Comparison of ENCODE assay signal across 17 cellular contexts in the genomic region with DNA sequence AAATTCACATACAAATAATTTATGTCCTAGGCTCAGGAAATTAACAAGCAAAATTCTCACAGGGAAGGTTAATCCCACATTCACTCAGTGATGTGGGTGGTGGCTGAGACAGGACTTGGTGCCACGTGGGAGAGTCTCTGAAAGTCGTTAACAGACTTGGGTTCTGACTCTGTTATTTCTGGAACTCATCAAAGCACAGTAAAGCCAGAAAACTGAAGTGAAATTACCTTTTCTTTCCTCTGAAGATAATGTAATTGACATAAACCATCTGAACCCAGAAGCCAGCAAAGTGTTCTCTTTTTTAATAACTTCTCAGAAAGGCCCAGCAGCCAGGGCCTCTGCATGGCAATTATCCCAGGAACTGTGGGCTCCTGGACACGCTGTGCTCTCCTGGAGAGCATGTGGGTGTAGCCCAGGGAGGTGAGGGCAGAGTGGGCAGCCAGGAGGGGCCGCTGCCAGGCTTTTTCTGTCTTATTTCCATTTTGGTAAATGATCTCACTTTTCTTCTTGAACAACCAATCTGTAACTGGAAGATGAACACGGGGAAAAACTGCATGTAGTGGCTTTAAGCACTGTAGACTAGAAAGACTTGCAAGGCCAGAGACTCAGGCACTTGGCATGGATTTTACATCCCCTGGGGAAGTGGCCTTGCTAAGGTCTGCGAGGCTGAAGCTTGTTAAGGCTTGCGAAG.
DNase-seq lines count a peak whose midpoint lies in the region; ATAC-seq and TF ChIP-seq lines count a peak whose summit lies in the region.
"Had no signal": no experiment of that assay in that cellular context is flagged by ENCODE, and none has a peak within 500 bp of the region (broad histone marks: within the 10 kb centered on the region; RNA-seq: fewer than 3 reads in every experiment).

No MANE protein-coding gene starts in this region.

- no peaks in the 10 kb centered on the region for H3K36me3 Mint-ChIP-seq in CD8-positive, alpha-beta memory T cell
- peaks cover 8% of the 10 kb centered on the region for H3K36me3 Mint-ChIP-seq in glutamatergic neuron (ENCODE audit: unreplicated experiment)
- H3K36me3 Mint-ChIP-seq: activated naive CD8-positive, alpha-beta T cell had no signal

- H3K27me3 ChIP-seq in ascending aorta (no peaks in the 10 kb centered on the region), heart left ventricle (no peaks in the 10 kb centered on the region), smooth muscle cell (ENCODE audit: low read depth) (peaks cover 5% of the 10 kb centered on the region)
- H3K27me3 ChIP-seq in CD8-positive, alpha-beta memory T cell (ENCODE audit: insufficient read depth, low read length, poor library complexity, severe bottlenecking): no peaks in the 10 kb centered on the region

- H3K79me2 ChIP-seq in smooth muscle cell (ENCODE audit: low read depth): no peaks in the 10 kb centered on the region

- no peak overlapping the region for H3K4me3 ChIP-seq in ascending aorta
- H3K4me3 ChIP-seq in heart left ventricle: no peak overlapping the region
- no peak overlapping the region for H3K4me3 ChIP-seq in smooth muscle cell
- no peak overlapping the region for H3K4me3 ChIP-seq in CD8-positive, alpha-beta memory T cell (ENCODE audit: low read length)
- H3K4me3 ChIP-seq: lung, psoas muscle had no signal

- 26 to 56% (median 47%) methylated on average over 7 of the region's 7 CpGs for WGBS in heart left ventricle, 4 donors
- WGBS in smooth muscle cell (ENCODE audit: low lambda C conversion rate): 44% methylated on average over 7 of the region's 7 CpGs

- CTCF ChIA-PET in CD8-positive, alpha-beta memory T cell (lab: Charles Lee): no interaction called here

- no peaks in the 10 kb centered on the region for H4K20me1 ChIP-seq in smooth muscle cell (ENCODE audit: low read depth)

- no peaks in the 10 kb centered on the region for H3K36me3 ChIP-seq in ascending aorta
- no peaks in the 10 kb centered on the region for H3K36me3 ChIP-seq in heart left ventricle
- H3K36me3 ChIP-seq in smooth muscle cell (ENCODE audit: low read depth): no peaks in the 10 kb centered on the region
- no peaks in the 10 kb centered on the region for H3K36me3 ChIP-seq in CD8-positive, alpha-beta memory T cell (ENCODE audit: insufficient read depth, low read length)

- intact Hi-C loops in ascending aorta (cut with DNase I): loop anchor here (5.0 kb wide), 1 partner anchor 104 kb away; no protein-coding TSS in a partner anchor
- intact Hi-C loops in heart left ventricle (cut with DNase I): loop anchor here in 1 of 10 donors (10.0 kb wide), 1 partner anchor 102 kb away; no protein-coding TSS in a partner anchor

- peaks cover 0 to 6% (median 5%) of the 10 kb centered on the region in 5 donors for H3K9me3 Mint-ChIP-seq in CD8-positive, alpha-beta memory T cell
- H3K9me3 Mint-ChIP-seq in glutamatergic neuron (ENCODE audit: unreplicated experiment): peaks cover 13% of the 10 kb centered on the region

- DNase-seq in H4 (ENCODE audit: low spot score) (peak; percentile 26), ascending aorta (ENCODE audit: low spot score in 2 of 2) (peak; percentile 63 to 76), heart left ventricle (peak in 1 of 5 donors; percentile 25), smooth muscle cell (lab: John Stamatoyannopoulos, UW; ENCODE audit: unreplicated experiment) (no peak), glutamatergic neuron (no peak)
- no peak for DNase-seq in CD8-positive, alpha-beta memory T cell
- DNase-seq: activated CD4-positive, alpha-beta memory T cell treated with anti-CD3 and anti-CD28 coated beads, Interleukin-2, amount 10 ng/mL, durations not matched to agents 7 days and 5 days; activated T-cell treated with anti-CD3 and anti-CD28 coated beads, Interleukin-2, amount 50 U/mL, for 4 hours; NCI-H187 treated with DMSO at 0.1 percent for 48 hours; psoas muscle had no signal

- H3K9ac ChIP-seq in smooth muscle cell (ENCODE audit: low read depth): no peak overlapping the region

- H3K9me3 ChIP-seq in ascending aorta (no peaks in the 10 kb centered on the region), heart left ventricle (no peaks in the 10 kb centered on the region), smooth muscle cell (replicated peaks; ENCODE audit: low read depth) (no peaks in the 10 kb centered on the region)
- H3K9me3 ChIP-seq in CD8-positive, alpha-beta memory T cell (ENCODE audit: low read length): peaks cover 7% of the 10 kb centered on the region
- H3K9me3 ChIP-seq: psoas muscle had no signal

- H3F3A ChIP-seq in smooth muscle cell (ENCODE audit: low read depth): no peaks in the 10 kb centered on the region

- H3K4me1 ChIP-seq in ascending aorta (no peaks in the 10 kb centered on the region), heart left ventricle (peaks cover 0 to 8% (median 0%) of the 10 kb centered on the region in 12 donors), smooth muscle cell (ENCODE audit: low read depth) (no peaks in the 10 kb centered on the region)
- no peaks in the 10 kb centered on the region for H3K4me1 ChIP-seq in CD8-positive, alpha-beta memory T cell (ENCODE audit: insufficient read depth, low read length)
- H3K4me1 ChIP-seq: psoas muscle had no signal

- peak overlapping the region; percentile 45 for H3K4me2 ChIP-seq in smooth muscle cell

- H3K27ac ChIP-seq in ascending aorta (peak overlapping the region; percentile 71 to 83), heart left ventricle (peak overlapping the region in 2 of 12 donors; percentile 22 to 43), smooth muscle cell (ENCODE audit: low read depth) (no peak overlapping the region)
- H3K27ac ChIP-seq in CD8-positive, alpha-beta memory T cell (ENCODE audit: low read depth, low read length): no peak overlapping the region
- H3K27ac ChIP-seq: psoas muscle had no signal

- no peak overlapping the region for H2AFZ ChIP-seq in smooth muscle cell (ENCODE audit: low read depth)

- peaks cover 0 to 2% of the 10 kb centered on the region in 2 donors for H3K27me3 Mint-ChIP-seq in CD8-positive, alpha-beta memory T cell
- peaks cover 5% of the 10 kb centered on the region for H3K27me3 Mint-ChIP-seq in glutamatergic neuron (ENCODE audit: unreplicated experiment)
- H3K27me3 Mint-ChIP-seq: activated CD4-positive, alpha-beta memory T cell treated with anti-CD3 and anti-CD28 coated beads, Interleukin-2, amount 10 ng/mL, durations not matched to agents 7 days and 5 days; activated naive CD8-positive, alpha-beta T cell; stimulated activated naive CD8-positive, alpha-beta T cell treated with anti-CD3 and anti-CD28 coated beads, Interleukin-15, Interleukin-2, amounts not matched to agents 100 ng/mL and 50 ng/mL, for 24 hours had no signal

- no peak overlapping the region for H3K4me3 Mint-ChIP-seq in CD8-positive, alpha-beta memory T cell
- H3K4me3 Mint-ChIP-seq in glutamatergic neuron (ENCODE audit: unreplicated experiment): no peak overlapping the region
- H3K4me3 Mint-ChIP-seq: activated CD4-positive, alpha-beta memory T cell treated with anti-CD3 and anti-CD28 coated beads, Interleukin-2, amount 10 ng/mL, durations not matched to agents 7 days and 5 days; activated naive CD8-positive, alpha-beta T cell; activated T-cell treated with anti-CD3 and anti-CD28 coated beads, Interleukin-2, amount 50 U/mL, for 4 hours; nephron; stimulated activated naive CD8-positive, alpha-beta T cell treated with anti-CD3 and anti-CD28 coated beads, Interleukin-15, Interleukin-2, amounts not matched to agents 100 ng/mL and 50 ng/mL, for 24 hours; T-helper 1 cell treated with Interleukin-12 subunit alpha and Interleukin-12 subunit beta and Interleukin-4 antibody, amounts not matched to agents 30 μg/mL and 1 μg/mL, for 36 hours had no signal

- POLR2A ChIA-PET in CD8-positive, alpha-beta memory T cell (lab: Charles Lee): no interaction called here

- peak in 1 of 3 experiments; percentile 11 for TF ChIP-seq CTCF in ascending aorta (IDR thresholded peaks at IDR 0.05)
- no peak for TF ChIP-seq CTCF in heart left ventricle (IDR thresholded peaks at IDR 0.05)
- TF ChIP-seq CTCF in smooth muscle cell (IDR thresholded peaks at IDR 0.05; ENCODE audit: borderline replicate concordance, insufficient read depth, poor library complexity, severe bottlenecking): no peak
- TF ChIP-seq CTCF in glutamatergic neuron (IDR thresholded peaks at IDR 0.05; ENCODE audit: partially characterized antibody, unreplicated experiment): no peak

- H3K27ac Mint-ChIP-seq in CD8-positive, alpha-beta memory T cell: no peak overlapping the region
- no peak overlapping the region for H3K27ac Mint-ChIP-seq in glutamatergic neuron (ENCODE audit: unreplicated experiment)
- H3K27ac Mint-ChIP-seq: activated CD4-positive, alpha-beta memory T cell treated with anti-CD3 and anti-CD28 coated beads, Interleukin-2, amount 10 ng/mL, durations not matched to agents 7 days and 5 days; activated naive CD8-positive, alpha-beta T cell; nephron; stimulated activated naive CD8-positive, alpha-beta T cell treated with anti-CD3 and anti-CD28 coated beads, Interleukin-15, Interleukin-2, amounts not matched to agents 100 ng/mL and 50 ng/mL, for 24 hours; T-helper 1 cell treated with Interleukin-12 subunit alpha and Interleukin-12 subunit beta and Interleukin-4 antibody, amounts not matched to agents 30 μg/mL and 1 μg/mL, for 36 hours had no signal

- no peaks in the 10 kb centered on the region for H3K4me1 Mint-ChIP-seq in CD8-positive, alpha-beta memory T cell
- no peaks in the 10 kb centered on the region for H3K4me1 Mint-ChIP-seq in glutamatergic neuron (ENCODE audit: low read depth, unreplicated experiment)
- H3K4me1 Mint-ChIP-seq: activated CD4-positive, alpha-beta memory T cell treated with anti-CD3 and anti-CD28 coated beads, Interleukin-2, amount 10 ng/mL, durations not matched to agents 7 days and 5 days; nephron had no signal

- TF ChIP-seq POLR2A in heart left ventricle (IDR thresholded peaks at IDR 0.05): no peak

- peak; percentile 66 to 86 (median 73) for ATAC-seq in heart left ventricle
- no peak for ATAC-seq in HG02885 (IDR thresholded peaks at IDR 0.05; ENCODE audit: poor library complexity, unreplicated experiment)
- no peak for ATAC-seq in GM19035 (IDR thresholded peaks at IDR 0.05; ENCODE audit: unreplicated experiment)
- ATAC-seq: activated T-cell treated with anti-CD3 and anti-CD28 coated beads, Interleukin-2, amount 50 U/mL, for 4 hours; psoas muscle had no signal

Comparison
In these comparisons a context has a peak if more than half of its experiments do, and no peak if none do; other contexts are left out.
1. DNase-seq: peak in H4 (single experiment) and ascending aorta (2 of 2); none in smooth muscle cell (single experiment), CD8-positive, alpha-beta memory T cell (0 of 5) and glutamatergic neuron (single experiment).
2. H3K27ac ChIP-seq: peak in ascending aorta (2 of 2); none in smooth muscle cell (single experiment) and CD8-positive, alpha-beta memory T cell (single experiment).
3. ATAC-seq: peak in heart left ventricle (4 of 4); none in HG02885 (single experiment) and GM19035 (single experiment).